Comparison of ENCODE assay signal across 16 cellular contexts in the genomic region with DNA sequence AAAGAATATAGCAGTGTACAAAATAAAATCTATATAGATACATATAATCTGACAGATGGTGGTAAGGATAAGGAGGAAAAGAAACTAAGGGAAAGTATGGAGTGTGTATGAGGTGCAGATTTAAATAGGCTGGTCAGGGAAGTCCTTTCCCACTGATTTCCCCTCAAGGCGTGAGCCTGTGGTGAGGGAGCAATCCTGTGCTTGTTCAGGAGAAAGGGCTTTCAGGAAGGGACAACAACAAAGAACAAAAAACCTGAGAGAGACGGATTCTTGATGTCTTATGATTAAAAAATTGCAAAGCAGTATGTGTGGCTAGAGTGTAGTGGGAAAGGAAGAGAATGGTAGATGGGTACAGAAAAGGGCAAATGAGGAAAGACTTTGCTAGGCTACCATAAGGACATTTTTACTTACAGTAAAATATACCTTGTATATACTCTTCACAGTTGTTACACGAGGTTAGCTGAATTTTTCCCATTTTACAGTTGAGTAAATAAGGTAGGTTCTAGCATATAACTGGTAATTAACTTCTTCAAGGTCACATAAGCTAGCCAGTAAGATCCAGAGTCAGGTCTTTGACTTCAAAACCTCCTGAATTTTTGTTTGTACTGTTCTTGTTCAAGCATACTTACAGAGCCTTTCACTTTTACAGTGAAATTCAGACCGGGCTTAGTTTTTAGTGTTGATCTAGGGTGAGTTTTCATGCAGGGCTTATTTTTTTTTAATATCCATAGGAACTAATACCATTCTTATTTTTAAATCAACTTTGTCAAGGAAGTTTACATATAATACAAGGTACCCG. TPM values are rescaled to one million over a fixed set of nuclear protein-coding genes. Genes with fewer than 3 reads are reported as not detected.
A peak's percentile ranks its signal among the peaks of the same experiment; 100 is the strongest.
DNase-seq lines count a peak whose midpoint lies in the region; ATAC-seq, FAIRE-seq and TF ChIP-seq lines count a peak whose summit lies in the region.
"Had no signal": no experiment of that assay in that cellular context is flagged by ENCODE, and none has a peak within 500 bp of the region (broad histone marks: within the 10 kb centered on the region; RNA-seq: fewer than 3 reads in every experiment).

No MANE protein-coding gene starts in this region.

- intact Hi-C loops in HepG2 (cut with micrococcal nuclease; ENCODE audit: unreplicated experiment) = no loop called here
- intact Hi-C loops in right lobe of liver (cut with DNase I) = no loop called here
- intact Hi-C loops in activated CD4-positive, alpha-beta memory T cell treated with anti-CD3 and anti-CD28 coated beads for 36 hours (cut with micrococcal nuclease) = no loop called here
- intact Hi-C loops in vagina (cut with DNase I) = no loop called here

- 56% methylated on average over 5 of the region's 5 CpGs for WGBS in HepG2 (ENCODE audit: low lambda C conversion rate)
- WGBS in right lobe of liver (ENCODE audit: insufficient coverage, low coverage, low lambda C conversion rate, missing lambda C conversion rate) = 48% methylated on average over 5 of the region's 5 CpGs

- ATAC-seq in HepG2 = peak; percentile 77
- no peak for ATAC-seq in right lobe of liver

- H3K9me3 ChIP-seq in HepG2 (ENCODE audit: low read length) (no peaks in the 10 kb centered on the region), right lobe of liver (no peaks in the 10 kb centered on the region), Peyer's patch (no peaks in the 10 kb centered on the region), vagina (no peaks in the 10 kb centered on the region)
- H3K9me3 ChIP-seq: adrenal gland, transverse colon had no signal

- H3K36me3 ChIP-seq in HepG2 (replicated peaks in 1 of 2; ENCODE audit: control insufficient read depth in 1 of 2, insufficient read depth in 2 of 2, low read length in 2 of 2) (no peaks in the 10 kb centered on the region), right lobe of liver (no peaks in the 10 kb centered on the region), Peyer's patch (no peaks in the 10 kb centered on the region), vagina (no peaks in the 10 kb centered on the region)
- H3K36me3 ChIP-seq: adrenal gland, transverse colon had no signal

- no peak overlapping the region for H3K4me3 Mint-ChIP-seq in glutamatergic neuron (ENCODE audit: unreplicated experiment)
- H3K4me3 Mint-ChIP-seq in activated CD4-positive, alpha-beta memory T cell treated with anti-CD3 and anti-CD28 coated beads for 36 hours = no peak overlapping the region

- TF ChIP-seq EP300 in HepG2 (IDR thresholded peaks at IDR 0.05; ENCODE audit: low read depth in 2 of 2, low read length in 2 of 2) (no peak), HepG2 (CRISPR knock-in tag; IDR thresholded peaks at IDR 0.05; ENCODE audit: borderline replicate concordance) (no peak)

- H3K27me3 Mint-ChIP-seq in glutamatergic neuron (ENCODE audit: unreplicated experiment) = no peaks in the 10 kb centered on the region
- H3K27me3 Mint-ChIP-seq in activated CD4-positive, alpha-beta memory T cell treated with anti-CD3 and anti-CD28 coated beads for 36 hours = no peaks in the 10 kb centered on the region

- in situ Hi-C loops in HepG2 (cut with HindIII; ENCODE audit: extremely low pct_ligation_motif_present, low pct_unique_long_range_greater_than_20kb) = no loop called here

- H3K27me3 ChIP-seq in HepG2 (ENCODE audit: control insufficient read depth in 1 of 2, insufficient read depth in 2 of 2, low read length in 2 of 2) (no peaks in the 10 kb centered on the region; a peak in 1 of 5 replicates), right lobe of liver (no peaks in the 10 kb centered on the region), Peyer's patch (no peaks in the 10 kb centered on the region), vagina (no peaks in the 10 kb centered on the region)
- H3K27me3 ChIP-seq: adrenal gland, transverse colon had no signal

- DNase-seq in HepG2 (ENCODE audit: low spot score) (peak; percentile 16), right lobe of liver (no peak), RWPE1 (ENCODE audit: low spot score) (peak; percentile 5), glutamatergic neuron (no peak), Peyer's patch (no peak), COLO668 (lab: John Stamatoyannopoulos, UW; ENCODE audit: unreplicated experiment) (no peak), vagina (ENCODE audit: extremely low spot score in 2 of 2) (no peak)
- DNase-seq in activated CD4-positive, alpha-beta memory T cell treated with anti-CD3 and anti-CD28 coated beads for 36 hours = no peak
- DNase-seq: adrenal gland, DND-41, KBM-7, NCI-H1930, transverse colon had no signal

- no TSS peak for BruUV-seq in HepG2 (replicated peaks; lab: Mats Ljungman, UMichigan)

- H3K4me1 Mint-ChIP-seq in glutamatergic neuron (ENCODE audit: low read depth, unreplicated experiment) = peaks cover 19% of the 10 kb centered on the region
- peaks cover 72% of the 10 kb centered on the region for H3K4me1 Mint-ChIP-seq in activated CD4-positive, alpha-beta memory T cell treated with anti-CD3 and anti-CD28 coated beads for 36 hours (ENCODE audit: low read depth)

- H4K20me1 ChIP-seq in HepG2 (ENCODE audit: insufficient read depth, low read length) = peaks cover 46% of the 10 kb centered on the region

- TF ChIP-seq POLR2A in HepG2 (IDR thresholded peaks at IDR 0.05; ENCODE audit: insufficient read depth in 1 of 2, low read depth in 2 of 2, low read length in 2 of 2) (no peak), right lobe of liver (IDR thresholded peaks at IDR 0.05) (no peak), Peyer's patch (IDR thresholded peaks at IDR 0.05) (no peak), vagina (IDR thresholded peaks at IDR 0.05) (no peak)

- H2AFZ ChIP-seq in HepG2 (ENCODE audit: low read length) = no peak overlapping the region
- H2AFZ ChIP-seq: parathyroid adenoma had no signal

- peaks cover 1% of the 10 kb centered on the region for H3K9me3 Mint-ChIP-seq in glutamatergic neuron (ENCODE audit: unreplicated experiment)
- no peaks in the 10 kb centered on the region for H3K9me3 Mint-ChIP-seq in activated CD4-positive, alpha-beta memory T cell treated with anti-CD3 and anti-CD28 coated beads for 36 hours

- peaks cover 94% of the 10 kb centered on the region for H3K79me2 ChIP-seq in HepG2 (ENCODE audit: insufficient read depth, low read length)

- H3K4me3 ChIP-seq in HepG2 (replicated peaks in 1 of 3; ENCODE audit: insufficient read depth in 1 of 3, low read depth in 2 of 3, low read length in 3 of 3) (no peak overlapping the region), right lobe of liver (no peak overlapping the region), Peyer's patch (no peak overlapping the region), vagina (no peak overlapping the region)
- H3K4me3 ChIP-seq: adrenal gland, coronary artery, SK-N-MC, transverse colon had no signal

- H3K27ac Mint-ChIP-seq in glutamatergic neuron (ENCODE audit: unreplicated experiment) = peak overlapping the region; percentile 33
- H3K27ac Mint-ChIP-seq in activated CD4-positive, alpha-beta memory T cell treated with anti-CD3 and anti-CD28 coated beads for 36 hours = no peak overlapping the region

- no peak for FAIRE-seq in HepG2 (lab: Jason Lieb, UNC)

- no peak for TF ChIP-seq CTCF in HepG2 (CRISPR knock-in tag; IDR thresholded peaks at IDR 0.05)
- TF ChIP-seq CTCF in right lobe of liver (IDR thresholded peaks at IDR 0.05) = no peak
- TF ChIP-seq CTCF in RWPE1 (conservative IDR thresholded peaks at IDR 0.05; ENCODE audit: low read depth) = no peak
- TF ChIP-seq CTCF in glutamatergic neuron (IDR thresholded peaks at IDR 0.05; ENCODE audit: partially characterized antibody, unreplicated experiment) = no peak
- no peak for TF ChIP-seq CTCF in Peyer's patch (IDR thresholded peaks at IDR 0.05)
- no peak for TF ChIP-seq CTCF in vagina (IDR thresholded peaks at IDR 0.05)

- H3K27ac ChIP-seq in HepG2 (ENCODE audit: extremely low read length, insufficient read depth, low read length) = peak overlapping the region; percentile 37
- no peak overlapping the region for H3K27ac ChIP-seq in right lobe of liver
- H3K27ac ChIP-seq in RWPE1 = no peak overlapping the region
- no peak overlapping the region for H3K27ac ChIP-seq in Peyer's patch
- H3K27ac ChIP-seq in vagina = no peak overlapping the region
- H3K27ac ChIP-seq: adrenal gland, parathyroid adenoma, SK-N-MC, transverse colon had no signal

- TF ChIP-seq RAD21 in HepG2 (CRISPR knock-in tag; IDR thresholded peaks at IDR 0.05) = no peak

- H3K4me1 ChIP-seq in HepG2 (ENCODE audit: insufficient read depth, low read length) (peaks cover 23% of the 10 kb centered on the region), right lobe of liver (peaks cover 0 to 21% (median 1%) of the 10 kb centered on the region in 4 donors), Peyer's patch (peaks cover 0 to 6% (median 0%) of the 10 kb centered on the region in 4 donors), vagina (peaks cover 44% of the 10 kb centered on the region)
- H3K4me1 ChIP-seq: parathyroid adenoma had no signal

- H3K36me3 Mint-ChIP-seq in glutamatergic neuron (ENCODE audit: unreplicated experiment) = no peaks in the 10 kb centered on the region
- H3K36me3 Mint-ChIP-seq in activated CD4-positive, alpha-beta memory T cell treated with anti-CD3 and anti-CD28 coated beads for 36 hours = peaks cover 16% of the 10 kb centered on the region

- POLR2A ChIA-PET in HepG2 (lab: Yijun Ruan, JAX) (no interaction called here), RWPE1 (lab: Yijun Ruan, JAX; ENCODE audit: low non-redundant PET) (no interaction called here)
- POLR2A ChIA-PET in activated CD4-positive, alpha-beta memory T cell treated with anti-CD3 and anti-CD28 coated beads for 36 hours (lab: Charles Lee) = no interaction called here

- CTCF ChIA-PET in HepG2 (lab: Yijun Ruan, JAX; ENCODE audit: low intra/inter-chr PET ratio, low total read pairs) = no interaction called here
- CTCF ChIA-PET in RWPE1 (lab: Yijun Ruan, JAX) = no interaction called here
- CTCF ChIA-PET in activated CD4-positive, alpha-beta memory T cell treated with anti-CD3 and anti-CD28 coated beads for 36 hours (lab: Charles Lee) = no interaction called here

- H3K9ac ChIP-seq in HepG2 (ENCODE audit: insufficient read depth, low read depth, low read length) = no peak overlapping the region
- H3K9ac ChIP-seq: parathyroid adenoma had no signal

- H3K4me2 ChIP-seq in HepG2 (ENCODE audit: low read depth, low read length) = peak overlapping the region; percentile 45; the same call in 1 of the 2 replicates

RNA-seq across cellular contexts. Expression of a gene that starts 15.6 kb away (rescaled TPM):
- 76.6 and 82.7 TPM in 2 replicates for total RNA-seq in HepG2 (2016; rRNA removed; fragmentation: Illumina TruSeq; extraction: Trizol)
- total RNA-seq in HepG2 (2016; cell fraction: cytosol; rRNA removed; fragmentation: Illumina TruSeq; extraction: Trizol; ENCODE audit: low read depth) = 68.2 and 72.3 TPM in 2 replicates
- total RNA-seq in HepG2 (2016; cell fraction: insoluble cytoplasmic fraction; rRNA removed; fragmentation: Illumina TruSeq; extraction: Trizol) = 73.9 and 86.8 TPM in 2 replicates
- total RNA-seq in HepG2 (2016; cell fraction: membrane; rRNA removed; fragmentation: Illumina TruSeq; extraction: Trizol) = 53.9 and 58.2 TPM in 2 replicates
- total RNA-seq in HepG2 (2016; cell fraction: nucleus; rRNA removed; fragmentation: Illumina TruSeq; extraction: Trizol) = 158 and 184 TPM in 2 replicates
- 51.3 and 54.5 TPM in 2 replicates for polyA plus RNA-seq in HepG2 (2011; rRNA removed)
- polyA plus RNA-seq in HepG2 (2011; cell fraction: cytosol; rRNA removed) = 34.0 and 55.3 TPM in 2 replicates
- polyA plus RNA-seq in HepG2 (2011; cell fraction: nucleus; rRNA removed) = 73.3 and 75.6 TPM in 2 replicates
- polyA plus RNA-seq in HepG2 (2012) = 37.1 and 45.5 TPM in 2 replicates
- polyA plus RNA-seq in HepG2 (2016; cell fraction: cytosol; fragmentation: Illumina TruSeq; extraction: Trizol; ENCODE audit: low read depth) = 6.4 and 7.3 TPM in 2 replicates
- 72.4 and 73.7 TPM in 2 replicates for polyA plus RNA-seq in HepG2 (2016; cell fraction: insoluble cytoplasmic fraction; fragmentation: Illumina TruSeq; extraction: Trizol; ENCODE audit: low read depth)
- polyA plus RNA-seq in HepG2 (2016; cell fraction: membrane; fragmentation: Illumina TruSeq; extraction: Trizol; ENCODE audit: low read depth) = 14.7 and 15.8 TPM in 2 replicates
- 59.6 and 63.3 TPM in 2 replicates for polyA plus RNA-seq in HepG2 (2016; cell fraction: nucleus; fragmentation: Illumina TruSeq; extraction: Trizol; ENCODE audit: insufficient read depth, low read depth)
- 68.0 and 94.3 TPM in 2 replicates for polyA minus RNA-seq in HepG2 (2011; rRNA and poly(A)+ RNA removed; ENCODE audit: low replicate concordance)
- polyA minus RNA-seq in HepG2 (2011; cell fraction: cytosol; rRNA and poly(A)+ RNA removed) = 42.0 and 45.0 TPM in 2 replicates
- 432 and 509 TPM in 2 replicates for polyA minus RNA-seq in HepG2 (2011; cell fraction: nucleus; rRNA and poly(A)+ RNA removed)
- 10 to 100 TPM; 24.6 to 65.9 (median 35.4) TPM for total RNA-seq in right lobe of liver
- 121 TPM for total RNA-seq in glutamatergic neuron (ENCODE audit: unreplicated experiment)
- 100 to 1,000 TPM; 115 to 263 (median 157) TPM for total RNA-seq in Peyer's patch
- 10 to 100 TPM; 58.4 to 58.5 TPM for total RNA-seq in activated CD4-positive, alpha-beta memory T cell treated with anti-CD3 and anti-CD28 coated beads for 36 hours
- 176 TPM for total RNA-seq in vagina

Comparison
In these comparisons a context has a peak if more than half of its experiments do, and no peak if none do; other contexts are left out.
1. DNase-seq: peak in HepG2 (single experiment) and RWPE1 (single experiment); none in right lobe of liver (0 of 3), glutamatergic neuron (single experiment), Peyer's patch (0 of 3), activated CD4-positive, alpha-beta memory T cell treated with anti-CD3 and anti-CD28 coated beads for 36 hours (single experiment), COLO668 (single experiment) and vagina (0 of 2).